In the genomic region with DNA sequence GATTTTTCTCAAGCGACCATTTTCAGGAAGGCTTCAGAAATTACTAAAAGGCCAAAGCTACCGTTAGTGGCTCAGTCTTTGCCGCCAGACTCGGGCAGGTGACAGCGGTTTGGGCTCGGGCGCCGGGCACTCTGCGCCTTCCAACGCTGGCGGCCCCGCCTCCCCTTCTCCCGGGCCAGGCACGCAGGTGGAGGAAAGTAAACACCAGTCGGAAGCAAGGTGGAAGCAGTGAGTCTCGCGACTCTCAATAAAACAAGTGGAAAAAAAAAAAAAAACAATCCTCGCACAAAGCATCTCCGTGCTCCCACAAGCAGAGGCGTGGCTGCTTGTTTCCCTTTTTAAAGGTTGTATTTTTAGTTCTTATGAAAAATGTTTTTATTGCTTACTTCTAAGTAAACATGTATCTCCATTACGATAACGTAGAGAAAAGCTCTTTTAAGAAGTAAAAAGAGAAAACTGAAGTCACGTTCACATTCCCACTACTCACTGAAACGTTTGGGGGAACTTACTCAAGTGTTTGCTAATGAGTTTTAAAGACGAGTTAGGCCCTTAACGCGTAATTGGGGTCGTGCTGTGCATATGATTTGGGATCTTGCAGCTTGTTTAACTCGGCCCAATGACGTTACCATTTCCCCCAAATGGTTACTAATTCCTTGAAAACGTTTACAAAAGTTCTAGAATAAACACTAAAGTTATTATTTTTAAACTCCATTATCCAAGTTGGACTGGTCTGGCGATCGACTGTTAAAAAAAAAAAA, we compare ENCODE assay signal across 8 cellular contexts. TPM values are rescaled to one million over a fixed set of nuclear protein-coding genes. Genes with fewer than 3 reads are reported as not detected.
DNase-seq lines count a peak whose midpoint lies in the region; ATAC-seq and TF ChIP-seq lines count a peak whose summit lies in the region.

No MANE protein-coding gene starts in this region.

- H3K27me3 ChIP-seq in A673 (replicated peaks; ENCODE audit: insufficient read depth, low read depth, low read length, poor library complexity) (no peaks in the 10 kb centered on the region), cardiac muscle cell (no peaks in the 10 kb centered on the region)

- POLR2A ChIA-PET in A673 (lab: Charles Lee; ENCODE audit: low non-redundant PET): interaction anchor here (0.7 kb wide), 2 partner anchors 77 to 93 kb away, joined by 3 read pairs; no protein-coding TSS in a partner anchor

- ATAC-seq in GM18870 (IDR thresholded peaks at IDR 0.05; ENCODE audit: unreplicated experiment): no peak

- peak overlapping the region; percentile 96 for H3K27ac ChIP-seq in A673 (ENCODE audit: low read depth, low read length, poor library complexity, severe bottlenecking)
- no peak overlapping the region for H3K27ac ChIP-seq in cardiac muscle cell

- H3K4me1 ChIP-seq in A673 (ENCODE audit: insufficient read depth, low read length, poor library complexity, severe bottlenecking) (peaks cover 40% of the 10 kb centered on the region), cardiac muscle cell (ENCODE audit: low read depth) (peaks cover 48% of the 10 kb centered on the region)

- CTCF ChIA-PET in A673 (lab: Charles Lee): no interaction called here

- H3K36me3 ChIP-seq in A673 (ENCODE audit: insufficient read depth, low read length, poor library complexity, severe bottlenecking) (no peaks in the 10 kb centered on the region), cardiac muscle cell (no peaks in the 10 kb centered on the region)

- intact Hi-C loops in A673 (cut with micrococcal nuclease; ENCODE audit: unreplicated experiment): loop anchor here (2.0 to 5.0 kb wide), 2 partner anchors 32 to 77 kb away; no protein-coding TSS in a partner anchor

- H3K4me3 ChIP-seq in A673 (ENCODE audit: low read depth, low read length, poor library complexity, severe bottlenecking) (peak overlapping the region; percentile 73), cardiac muscle cell (peak overlapping the region; percentile 63)

- DNase-seq in A673 (ENCODE audit: low spot score) (peak; percentile 67), H4 (ENCODE audit: low spot score) (peak; percentile 53), NCI-H526 treated with DMSO at 0.1 percent for 48 hours (lab: John Stamatoyannopoulos, UW) (peak; percentile 74), cardiac muscle cell (ENCODE audit: low read depth in 1 of 2, low spot score in 1 of 2) (peak; percentile 18 to 47), pons (ENCODE audit: low spot score) (peak; percentile 20), epidermal melanocyte (ENCODE audit: insufficient read length, low spot score) (no peak)
- peak; percentile 31 for DNase-seq in activated naive CD4-positive, alpha-beta T cell treated with Interleukin-2 at 50 U/mL for 16 hours

- no peaks in the 10 kb centered on the region for H3K9me3 ChIP-seq in A673 (ENCODE audit: low read depth, low read length, poor library complexity, severe bottlenecking)
- no peaks in the 10 kb centered on the region for H3K9me3 ChIP-seq in cardiac muscle cell (ENCODE audit: low read depth)

- TF ChIP-seq CTCF in A673 (conservative IDR thresholded peaks at IDR 0.05; ENCODE audit: low read depth, low read length) (no peak), cardiac muscle cell (IDR thresholded peaks at IDR 0.05; ENCODE audit: low read depth, low read length) (no peak)

- TSS peak; percentile 35 for BruUV-seq in A673 (replicated peaks; lab: Mats Ljungman, UMichigan)

RNA-seq across cellular contexts. Expression of a gene that starts 0.9 kb away (rescaled TPM):
- total RNA-seq in A673 (2021) (80.9 and 89.2 TPM in 2 replicates), cardiac muscle cell (31.1 and 61.1 TPM in 2 replicates)
- total RNA-seq in H4 (2014; rRNA removed; shearing (Covaris generic)): 109 and 114 TPM in 2 replicates
- 26.8 and 52.3 TPM in 2 replicates for polyA plus RNA-seq in cardiac muscle cell
